In genomic region chr11:19557720-19558140, GRCh38 we compare ENCODE assay signal across 7 cellular contexts.
DNase-seq lines count a peak whose midpoint lies in the region; TF ChIP-seq lines count a peak whose summit lies in the region.

No MANE protein-coding gene starts in this region.

- H3K27ac Mint-ChIP-seq in glutamatergic neuron (ENCODE audit: unreplicated experiment): no peak overlapping the region

- H3K9me3 Mint-ChIP-seq in glutamatergic neuron (ENCODE audit: unreplicated experiment): peaks cover 7% of the 10 kb centered on the region

- DNase-seq in GM12864 (ENCODE audit: low read depth) (peak; percentile 21), SJCRH30 (peak; percentile 86 to 94), glutamatergic neuron (peak; percentile 92), pons (ENCODE audit: low spot score) (peak; percentile 87), ureter (ENCODE audit: low spot score) (peak; percentile 86)
- DNase-seq in Jurkat, Clone E6-1 (ENCODE audit: low read depth, low spot score): peak; percentile 38
- peak; percentile 70 for DNase-seq in activated naive CD4-positive, alpha-beta T cell treated with Interleukin-2 at 50 U/mL for 16 hours

- H3K4me1 ChIP-seq in SJCRH30: peaks cover 19% of the 10 kb centered on the region

- TF ChIP-seq CTCF in GM12864 (IDR thresholded peaks at IDR 0.05; ENCODE audit: low read depth, low read length, missing control alignments): peak; percentile 91
- TF ChIP-seq CTCF in glutamatergic neuron (IDR thresholded peaks at IDR 0.05; ENCODE audit: partially characterized antibody, unreplicated experiment): peak; percentile 93

- H3K27me3 Mint-ChIP-seq in glutamatergic neuron (ENCODE audit: unreplicated experiment): peaks cover 6% of the 10 kb centered on the region

- no peak overlapping the region for H3K27ac ChIP-seq in SJCRH30

- no peaks in the 10 kb centered on the region for H3K36me3 Mint-ChIP-seq in glutamatergic neuron (ENCODE audit: unreplicated experiment)

- H3K9me3 ChIP-seq in SJCRH30 (replicated peaks): no peaks in the 10 kb centered on the region

- H3K4me3 Mint-ChIP-seq in glutamatergic neuron (ENCODE audit: unreplicated experiment): peak overlapping the region; percentile 52

- peaks cover 29% of the 10 kb centered on the region for H3K4me1 Mint-ChIP-seq in glutamatergic neuron (ENCODE audit: low read depth, unreplicated experiment)

- no peaks in the 10 kb centered on the region for H3K36me3 ChIP-seq in SJCRH30

- H3K4me3 ChIP-seq in GM12864 (ENCODE audit: low read depth, low read length): no peak overlapping the region
- H3K4me3 ChIP-seq in Jurkat, Clone E6-1 (ENCODE audit: low read length): no peak overlapping the region
- no peak overlapping the region for H3K4me3 ChIP-seq in SJCRH30

- H3K27me3 ChIP-seq in SJCRH30: no peaks in the 10 kb centered on the region

Comparison
In these comparisons a context has a peak if more than half of its experiments do, and no peak if none do; other contexts are left out.
1. DNase-seq: peak in every context shown above with its lines; median percentile 92 in glutamatergic neuron; 90 in SJCRH30; 87 in pons; 86 in ureter; 70 in activated naive CD4-positive, alpha-beta T cell treated with Interleukin-2 at 50 U/mL for 16 hours; 38 in Jurkat, Clone E6-1; 21 in GM12864.